In the genomic region with DNA sequence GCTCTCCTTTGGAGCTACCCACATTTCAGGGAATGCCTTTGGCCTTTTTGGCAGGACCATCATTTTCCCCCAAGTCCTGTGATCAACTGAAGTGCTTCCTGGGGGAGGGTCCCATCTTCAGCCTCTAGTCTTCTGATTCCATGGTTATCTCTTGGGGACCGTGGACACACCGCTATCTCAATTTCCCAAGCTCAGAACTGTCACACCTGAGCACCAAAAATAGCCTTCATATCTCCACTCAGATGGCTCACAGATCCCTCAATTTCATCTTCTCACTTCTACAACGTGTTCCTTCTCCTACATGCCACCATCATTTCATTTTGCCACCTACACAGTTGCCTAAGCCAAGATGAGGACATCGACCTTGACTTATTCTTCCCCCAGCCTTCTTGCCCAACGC, we compare ENCODE assay signal across 17 cellular contexts. TPM values are rescaled to one million over a fixed set of nuclear protein-coding genes. Genes with fewer than 3 reads are reported as not detected.
A peak's percentile ranks its signal among the peaks of the same experiment; 100 is the strongest.
DNase-seq lines count a peak whose midpoint lies in the region; ATAC-seq, FAIRE-seq and TF ChIP-seq lines count a peak whose summit lies in the region.
"Had no signal": no experiment of that assay in that cellular context is flagged by ENCODE, and none has a peak within 500 bp of the region (broad histone marks: within the 10 kb centered on the region; RNA-seq: fewer than 3 reads in every experiment).

No MANE protein-coding gene starts in this region.

- WGBS in K562 (ENCODE audit: insufficient coverage, low coverage, missing lambda C conversion rate): 38% methylated on average over 5 of the region's 5 CpGs

- H3K4me1 ChIP-seq in cardiac muscle cell (ENCODE audit: low read depth) (peaks cover 10% of the 10 kb centered on the region), DOHH2 (ENCODE audit: control insufficient read depth, low read length) (peaks cover 21% of the 10 kb centered on the region), K562 (replicated peaks in 1 of 2; ENCODE audit: control insufficient read depth in 2 of 2, insufficient read depth in 2 of 2, low read length in 2 of 2) (peaks cover 12 to 28% of the 10 kb centered on the region in 2 experiments)

- TF ChIP-seq POLR2A in K562 (conservative IDR thresholded peaks at IDR 0.05): no peak

- H4K20me1 ChIP-seq in DOHH2 (ENCODE audit: control insufficient read depth, insufficient read depth, low read depth, low read length) (peaks cover 20% of the 10 kb centered on the region; the same call in 1 of the 2 replicates), K562 (replicated peaks; ENCODE audit: control insufficient read depth, insufficient read depth, low read length) (peaks cover 10% of the 10 kb centered on the region)

- H3K9me3 Mint-ChIP-seq in stimulated activated memory B cell treated with anti-CD40 and anti-IgM and Interleukin-4, amounts not matched to agents 10 μg/mL and 1 μg/mL and 100 μg/mL, for 72 hours: no peaks in the 10 kb centered on the region
- H3K9me3 Mint-ChIP-seq: CD4-positive, CD25-positive, alpha-beta regulatory T cell; GM23338 had no signal

- TF ChIP-seq CTCF in cardiac muscle cell (IDR thresholded peaks at IDR 0.05; ENCODE audit: low read depth, low read length) (no peak), DOHH2 (IDR thresholded peaks at IDR 0.05; ENCODE audit: low read depth, low read length, poor library complexity, severe bottlenecking) (no peak), K562 (IDR thresholded peaks at IDR 0.05 in 2 of 3, conservative IDR thresholded peaks at IDR 0.05 in 1 of 3; ENCODE audit: insufficient read depth in 2 of 3, low read depth in 1 of 3, low read length in 3 of 3) (no peak)

- no peak for TF ChIP-seq RAD21 in K562 (CRISPR knock-in tag; conservative IDR thresholded peaks at IDR 0.05 in 1 of 2, IDR thresholded peaks at IDR 0.05 in 1 of 2)

- H3K9me3 ChIP-seq in cardiac muscle cell (ENCODE audit: low read depth) (no peaks in the 10 kb centered on the region), DOHH2 (ENCODE audit: control insufficient read depth, insufficient read depth, low read length) (no peaks in the 10 kb centered on the region), K562 (replicated peaks; ENCODE audit: control insufficient read depth, insufficient read depth, low read depth, low read length) (no peaks in the 10 kb centered on the region)

- H3K36me3 ChIP-seq in cardiac muscle cell (no peaks in the 10 kb centered on the region), DOHH2 (ENCODE audit: control insufficient read depth, low read length) (peaks cover 11% of the 10 kb centered on the region; the same call in 1 of the 2 replicates), K562 (ENCODE audit: control insufficient read depth, insufficient read depth, low read length) (peaks cover 21% of the 10 kb centered on the region; the same call in 2 of the 3 replicates)

- H3K4me3 ChIP-seq in cardiac muscle cell (no peak overlapping the region), DOHH2 (ENCODE audit: low read length) (no peak overlapping the region), K562 (no peak overlapping the region)
- H3K4me3 ChIP-seq: GM23338 had no signal

- TSS peak; percentile 25 for BruUV-seq in K562 (replicated peaks; lab: Mats Ljungman, UMichigan)

- intact Hi-C loops in left ventricle myocardium superior (cut with micrococcal nuclease) (no loop called here), K562 (cut with micrococcal nuclease) (no loop called here), posterior cingulate gyrus (cut with DNase I) (no loop called here)

- CTCF ChIA-PET in K562 (lab: Yijun Ruan, JAX; ENCODE audit: low intra/inter-chr PET ratio): no interaction called here

- peaks cover 95% of the 10 kb centered on the region for H3K79me2 ChIP-seq in DOHH2 (ENCODE audit: control insufficient read depth, low read length)
- peaks cover 75% of the 10 kb centered on the region for H3K79me2 ChIP-seq in K562 (ENCODE audit: control insufficient read depth, insufficient read depth, low read length)

- peak overlapping the region; percentile 13; the same call in 1 of the 2 replicates for H3K4me2 ChIP-seq in DOHH2 (ENCODE audit: low read length)
- peak overlapping the region; percentile 33; the same call in 1 of the 2 replicates for H3K4me2 ChIP-seq in K562 (ENCODE audit: insufficient read depth, low read length)
- H3K4me2 ChIP-seq: GM23338 had no signal

- POLR2A ChIA-PET in K562 (lab: Yijun Ruan, JAX): interaction anchor here (1.0 kb wide), 1 partner anchor 14 kb away, joined by 4 read pairs; no protein-coding TSS in a partner anchor

- peaks cover 6% of the 10 kb centered on the region for H3K9me1 ChIP-seq in K562 (ENCODE audit: control insufficient read depth, insufficient read depth, low read length)

- H3K27me3 ChIP-seq in cardiac muscle cell: no peaks in the 10 kb centered on the region
- no peaks in the 10 kb centered on the region for H3K27me3 ChIP-seq in DOHH2 (ENCODE audit: control insufficient read depth, low read length)
- H3K27me3 ChIP-seq in K562 (ENCODE audit: control insufficient read depth in 2 of 2, insufficient read depth in 2 of 2, low read length in 2 of 2): no peaks in the 10 kb centered on the region

- H3K9ac ChIP-seq in K562 (ENCODE audit: insufficient read depth in 1 of 2, low read depth in 2 of 2, low read length in 2 of 2): peak overlapping the region in 1 of 2 experiments; percentile 54; a peak in 1 of 4 replicates

- no peaks in the 10 kb centered on the region for H3K27me3 Mint-ChIP-seq in stimulated activated memory B cell treated with anti-CD40 and anti-IgM and Interleukin-4, amounts not matched to agents 10 μg/mL and 1 μg/mL and 100 μg/mL, for 72 hours
- H3K27me3 Mint-ChIP-seq: CD4-positive, CD25-positive, alpha-beta regulatory T cell had no signal

- DNase-seq in cardiac muscle cell (ENCODE audit: low read depth in 1 of 2, low spot score in 1 of 2): no peak
- DNase-seq in left ventricle myocardium superior: no peak
- no peak for DNase-seq in K562 (ENCODE audit: extremely low read depth in 1 of 4, low spot score in 3 of 4)
- no peak for DNase-seq in stimulated activated naive CD4-positive, alpha-beta T cell (lab: John Stamatoyannopoulos, UW)
- DNase-seq in posterior cingulate gyrus: no peak
- DNase-seq: CD4-positive, CD25-positive, alpha-beta regulatory T cell; DMS53; H7; KBM-7 had no signal

- H3K27ac ChIP-seq in cardiac muscle cell (peak overlapping the region; percentile 69), DOHH2 (ENCODE audit: low read depth, low read length) (no peak overlapping the region), K562 (ENCODE audit: extremely low read depth, low read depth, low read length) (no peak overlapping the region)
- H3K27ac ChIP-seq: HL-60 had no signal

- no peak for TF ChIP-seq EP300 in K562 (IDR thresholded peaks at IDR 0.05; ENCODE audit: low read length)

- peaks cover 34% of the 10 kb centered on the region for H3K36me3 Mint-ChIP-seq in stimulated activated memory B cell treated with anti-CD40 and anti-IgM and Interleukin-4, amounts not matched to agents 10 μg/mL and 1 μg/mL and 100 μg/mL, for 72 hours

- ATAC-seq in left ventricle myocardium superior: no peak
- ATAC-seq in K562: no peak
- no peak for ATAC-seq in stimulated activated memory B cell treated with anti-CD40 and anti-IgM and Interleukin-4, amounts not matched to agents 10 μg/mL and 1 μg/mL and 100 μg/mL, for 72 hours
- no peak for ATAC-seq in HG02588 (IDR thresholded peaks at IDR 0.05; ENCODE audit: unreplicated experiment)
- ATAC-seq: GM23338 had no signal

- no peaks in the 10 kb centered on the region for H3F3A ChIP-seq in DOHH2 (ENCODE audit: control insufficient read depth, insufficient read depth)

- no peak for FAIRE-seq in K562 (lab: Jason Lieb, UNC)
- FAIRE-seq: A204.1 had no signal

- H3K4me3 Mint-ChIP-seq in stimulated activated memory B cell treated with anti-CD40 and anti-IgM and Interleukin-4, amounts not matched to agents 10 μg/mL and 1 μg/mL and 100 μg/mL, for 72 hours: no peak overlapping the region
- H3K4me3 Mint-ChIP-seq: GM23338 had no signal

- H3K4me1 Mint-ChIP-seq in stimulated activated memory B cell treated with anti-CD40 and anti-IgM and Interleukin-4, amounts not matched to agents 10 μg/mL and 1 μg/mL and 100 μg/mL, for 72 hours: peaks cover 76% of the 10 kb centered on the region
- H3K4me1 Mint-ChIP-seq: GM23338 had no signal

- H3K9me2 ChIP-seq in DOHH2 (replicated peaks; ENCODE audit: control insufficient read depth, low read length): no peaks in the 10 kb centered on the region

- in situ Hi-C loops in K562 (cut with MboI): no loop called here

- peak overlapping the region; percentile 3 for H3K27ac Mint-ChIP-seq in stimulated activated memory B cell treated with anti-CD40 and anti-IgM and Interleukin-4, amounts not matched to agents 10 μg/mL and 1 μg/mL and 100 μg/mL, for 72 hours
- H3K27ac Mint-ChIP-seq: GM23338 had no signal

- no peak overlapping the region for H2AFZ ChIP-seq in K562 (ENCODE audit: low read depth, low read length)
- H2AFZ ChIP-seq: GM23338 had no signal

RNA-seq across cellular contexts. Expression of a gene that starts 6.4 kb away (rescaled TPM):
- total RNA-seq in cardiac muscle cell: 74.5 and 140 TPM in 2 replicates
- polyA plus RNA-seq in cardiac muscle cell: 139 and 203 TPM in 2 replicates
- 66.6 TPM for total RNA-seq in left ventricle myocardium superior
- 30.0 and 74.0 TPM in 2 replicates for total RNA-seq in K562 (2011; cell fraction: chromatin; rRNA removed; ENCODE audit: low replicate concordance)
- total RNA-seq in K562 (2011; cell fraction: nucleolus; rRNA removed): 56.4 and 56.6 TPM in 2 replicates
- total RNA-seq in K562 (2011; cell fraction: nucleoplasm; rRNA removed): 38.9 and 42.7 TPM in 2 replicates
- total RNA-seq in K562 (2014; rRNA removed): 45.6 and 54.5 TPM in 2 replicates
- 22.0 and 30.6 TPM in 2 replicates for total RNA-seq in K562 (2014; rRNA removed; fragmentation: Illumina TruSeq; extraction: Trizol)
- 51.8 and 53.5 TPM in 2 replicates for total RNA-seq in K562 (2015; rRNA removed; fragmentation: Illumina TruSeq; extraction: Trizol)
- total RNA-seq in K562 (2021): 61.3 and 61.5 TPM in 2 replicates
- 48.2 and 51.5 TPM in 2 replicates for polyA plus RNA-seq in K562 (2011; rRNA removed)
- 97.2 and 146 TPM in 2 replicates for polyA plus RNA-seq in K562 (2011; cell fraction: cytosol; rRNA removed)
- polyA plus RNA-seq in K562 (2011; cell fraction: nucleus; rRNA removed): 52.3 and 67.8 TPM in 2 replicates
- 84.3 and 116 TPM in 2 replicates for polyA plus RNA-seq in K562 (2012)
- polyA plus RNA-seq in K562 (2014; fragmentation: Illumina TruSeq; extraction: Trizol): 64.9 and 69.7 TPM in 2 replicates
- 10 to 100 TPM; 23.2 to 40.7 TPM for polyA plus RNA-seq in K562 (2014; fragmentation: Nextera tagmentation; extraction: Ambion mirVana)
- polyA plus RNA-seq in K562 (2014; rRNA removed): 33.9 and 37.3 TPM in 2 replicates
- polyA minus RNA-seq in K562 (2011; rRNA and poly(A)+ RNA removed): 45.3 and 118 TPM in 2 replicates
- 61.6 and 78.2 TPM in 2 replicates for polyA minus RNA-seq in K562 (2011; cell fraction: cytosol; rRNA and poly(A)+ RNA removed)
- 17.6 and 17.7 TPM in 2 replicates for polyA minus RNA-seq in K562 (2011; cell fraction: nucleus; rRNA and poly(A)+ RNA removed)

RNA-seq across cellular contexts. Expression of a gene that starts 8.8 kb away (rescaled TPM):
- total RNA-seq in cardiac muscle cell (not detected in 2 replicates), left ventricle myocardium superior (not detected), K562 (2014; rRNA removed) (not detected in 2 replicates), K562 (2014; rRNA removed; fragmentation: Illumina TruSeq; extraction: Trizol) (not detected in 2 replicates), K562 (2015; rRNA removed; fragmentation: Illumina TruSeq; extraction: Trizol) (not detected in 2 replicates), K562 (2021) (not detected in 2 replicates)
- polyA plus RNA-seq in cardiac muscle cell (0.71 TPM in 1 of 2 replicates, not detected in the other), K562 (2011; rRNA removed) (not detected in 2 replicates), K562 (2014; fragmentation: Illumina TruSeq; extraction: Trizol) (not detected in 2 replicates), K562 (2014; fragmentation: Nextera tagmentation; extraction: Ambion mirVana) (not detected), K562 (2014; rRNA removed) (not detected in 2 replicates)
- not detected in 2 replicates for total RNA-seq in K562 (2011; cell fraction: chromatin; rRNA removed; ENCODE audit: low replicate concordance)
- not detected in 2 replicates for total RNA-seq in K562 (2011; cell fraction: nucleolus; rRNA removed)
- not detected in 2 replicates for total RNA-seq in K562 (2011; cell fraction: nucleoplasm; rRNA removed)
- polyA plus RNA-seq in K562 (2011; cell fraction: cytosol; rRNA removed): not detected in 2 replicates
- not detected in 2 replicates for polyA plus RNA-seq in K562 (2011; cell fraction: nucleus; rRNA removed)
- not detected in 2 replicates for polyA plus RNA-seq in K562 (2012)
- not detected in 2 replicates for polyA minus RNA-seq in K562 (2011; rRNA and poly(A)+ RNA removed)
- not detected in 2 replicates for polyA minus RNA-seq in K562 (2011; cell fraction: cytosol; rRNA and poly(A)+ RNA removed)
- polyA minus RNA-seq in K562 (2011; cell fraction: nucleus; rRNA and poly(A)+ RNA removed): not detected in 2 replicates
- total RNA-seq: CD4-positive, CD25-positive, alpha-beta regulatory T cell; Daoy; GM23338 had no signal
- polyA plus RNA-seq: BJ; CD4-positive, CD25-positive, alpha-beta regulatory T cell; GM23338 had no signal

RNA-seq across cellular contexts. Expression of a gene that starts 43.6 kb away (rescaled TPM):
- total RNA-seq in cardiac muscle cell (0.28 and 0.36 TPM in 2 replicates), left ventricle myocardium superior (0.89 TPM), K562 (2014; rRNA removed) (0.95 and 2.9 TPM in 2 replicates), K562 (2014; rRNA removed; fragmentation: Illumina TruSeq; extraction: Trizol) (0.22 and 0.55 TPM in 2 replicates), K562 (2015; rRNA removed; fragmentation: Illumina TruSeq; extraction: Trizol) (0.60 and 0.65 TPM in 2 replicates), K562 (2021) (1.9 and 2.0 TPM in 2 replicates)
- polyA plus RNA-seq in cardiac muscle cell (0.26 and 0.84 TPM in 2 replicates), K562 (2011; rRNA removed) (0.79 and 2.2 TPM in 2 replicates), K562 (2014; fragmentation: Illumina TruSeq; extraction: Trizol) (1.4 and 2.7 TPM in 2 replicates), K562 (2014; fragmentation: Nextera tagmentation; extraction: Ambion mirVana) (under 1 TPM; 0.08 to 0.18 TPM), K562 (2014; rRNA removed) (1.4 and 2.2 TPM in 2 replicates)
- total RNA-seq in K562 (2011; cell fraction: chromatin; rRNA removed; ENCODE audit: low replicate concordance): 3.4 and 5.6 TPM in 2 replicates
- 3.0 and 4.7 TPM in 2 replicates for total RNA-seq in K562 (2011; cell fraction: nucleolus; rRNA removed)
- 2.4 and 6.9 TPM in 2 replicates for total RNA-seq in K562 (2011; cell fraction: nucleoplasm; rRNA removed)
- 1.8 and 2.4 TPM in 2 replicates for polyA plus RNA-seq in K562 (2011; cell fraction: cytosol; rRNA removed)
- polyA plus RNA-seq in K562 (2011; cell fraction: nucleus; rRNA removed): 3.4 and 4.8 TPM in 2 replicates
- polyA plus RNA-seq in K562 (2012): 0.86 and 2.0 TPM in 2 replicates
- 0.72 and 1.1 TPM in 2 replicates for polyA minus RNA-seq in K562 (2011; rRNA and poly(A)+ RNA removed)
- polyA minus RNA-seq in K562 (2011; cell fraction: cytosol; rRNA and poly(A)+ RNA removed): 1.9 and 2.9 TPM in 2 replicates
- polyA minus RNA-seq in K562 (2011; cell fraction: nucleus; rRNA and poly(A)+ RNA removed): 0.67 and 0.81 TPM in 2 replicates
- total RNA-seq: CD4-positive, CD25-positive, alpha-beta regulatory T cell; Daoy had no signal
- polyA plus RNA-seq: CD4-positive, CD25-positive, alpha-beta regulatory T cell had no signal

RNA-seq across cellular contexts. Expression of a gene that starts 54.1 kb away (rescaled TPM):
- total RNA-seq in cardiac muscle cell (27.3 and 35.7 TPM in 2 replicates), left ventricle myocardium superior (76.1 TPM), K562 (2014; rRNA removed) (3.5 and 7.9 TPM in 2 replicates), K562 (2014; rRNA removed; fragmentation: Illumina TruSeq; extraction: Trizol) (1.2 and 1.4 TPM in 2 replicates), K562 (2015; rRNA removed; fragmentation: Illumina TruSeq; extraction: Trizol) (3.0 and 3.1 TPM in 2 replicates), K562 (2021) (25.4 and 31.1 TPM in 2 replicates)
- polyA plus RNA-seq in cardiac muscle cell (29.5 and 46.3 TPM in 2 replicates), K562 (2011; rRNA removed) (2.2 and 6.3 TPM in 2 replicates), K562 (2014; fragmentation: Illumina TruSeq; extraction: Trizol) (10.0 and 14.1 TPM in 2 replicates), K562 (2014; fragmentation: Nextera tagmentation; extraction: Ambion mirVana) (under 1 TPM; 0.36 to 0.37 TPM), K562 (2014; rRNA removed) (7.2 and 9.2 TPM in 2 replicates)
- total RNA-seq in K562 (2011; cell fraction: chromatin; rRNA removed; ENCODE audit: low replicate concordance): 26.1 and 49.9 TPM in 2 replicates
- total RNA-seq in K562 (2011; cell fraction: nucleolus; rRNA removed): 21.0 and 27.9 TPM in 2 replicates
- total RNA-seq in K562 (2011; cell fraction: nucleoplasm; rRNA removed): 23.4 and 27.7 TPM in 2 replicates
- polyA plus RNA-seq in K562 (2011; cell fraction: cytosol; rRNA removed): 1.4 and 2.4 TPM in 2 replicates
- polyA plus RNA-seq in K562 (2011; cell fraction: nucleus; rRNA removed): 19.6 and 20.6 TPM in 2 replicates
- polyA plus RNA-seq in K562 (2012): 14.5 and 15.2 TPM in 2 replicates
- 4.9 and 6.9 TPM in 2 replicates for polyA minus RNA-seq in K562 (2011; rRNA and poly(A)+ RNA removed)
- 8.8 and 31.9 TPM in 2 replicates for polyA minus RNA-seq in K562 (2011; cell fraction: cytosol; rRNA and poly(A)+ RNA removed)
- polyA minus RNA-seq in K562 (2011; cell fraction: nucleus; rRNA and poly(A)+ RNA removed): 7.0 and 19.2 TPM in 2 replicates

RNA-seq across cellular contexts. Expression of a gene that starts 58.3 kb away (rescaled TPM):
- total RNA-seq in cardiac muscle cell (17.4 and 18.7 TPM in 2 replicates), left ventricle myocardium superior (3.5 TPM), K562 (2014; rRNA removed) (0.24 and 0.77 TPM in 2 replicates), K562 (2014; rRNA removed; fragmentation: Illumina TruSeq; extraction: Trizol) (not detected in 2 replicates), K562 (2015; rRNA removed; fragmentation: Illumina TruSeq; extraction: Trizol) (0.36 TPM in 1 of 2 replicates, not detected in the other), K562 (2021) (0.16 TPM in 1 of 2 replicates, not detected in the other)
- polyA plus RNA-seq in cardiac muscle cell (19.1 and 22.4 TPM in 2 replicates), K562 (2011; rRNA removed) (0.06 and 0.07 TPM in 2 replicates), K562 (2014; fragmentation: Illumina TruSeq; extraction: Trizol) (not detected in 2 replicates), K562 (2014; fragmentation: Nextera tagmentation; extraction: Ambion mirVana) (not detected), K562 (2014; rRNA removed) (0.25 TPM in 1 of 2 replicates, not detected in the other)
- total RNA-seq in K562 (2011; cell fraction: chromatin; rRNA removed; ENCODE audit: low replicate concordance): not detected in 2 replicates
- total RNA-seq in K562 (2011; cell fraction: nucleolus; rRNA removed): 0.50 TPM in 1 of 2 replicates, not detected in the other
- total RNA-seq in K562 (2011; cell fraction: nucleoplasm; rRNA removed): not detected in 2 replicates
- 0.13 and 0.95 TPM in 2 replicates for polyA plus RNA-seq in K562 (2011; cell fraction: cytosol; rRNA removed)
- 0.28 and 0.43 TPM in 2 replicates for polyA plus RNA-seq in K562 (2011; cell fraction: nucleus; rRNA removed)
- polyA plus RNA-seq in K562 (2012): 0.17 TPM in 1 of 2 replicates, not detected in the other
- polyA minus RNA-seq in K562 (2011; rRNA and poly(A)+ RNA removed): not detected in 2 replicates
- not detected in 2 replicates for polyA minus RNA-seq in K562 (2011; cell fraction: cytosol; rRNA and poly(A)+ RNA removed)
- polyA minus RNA-seq in K562 (2011; cell fraction: nucleus; rRNA and poly(A)+ RNA removed): 0.54 TPM in 1 of 2 replicates, not detected in the other
- total RNA-seq: CD4-positive, CD25-positive, alpha-beta regulatory T cell had no signal
